25 cellular contexts compared by ENCODE assay signal in genomic region chr1:2156866-2157265, GRCh38.
"Had no signal": no experiment of that assay in that cellular context is flagged by ENCODE, and none has a peak within 500 bp of the region (broad histone marks: within the 10 kb centered on the region; RNA-seq: fewer than 3 reads in every experiment).

No MANE protein-coding gene starts in this region.

- H3K4me1 Mint-ChIP-seq: activated B cell treated with CpG ODN at 0.5 μM for 24 hours had no signal

- ATAC-seq: activated CD4-positive, CD25-positive, alpha-beta regulatory T cell treated with anti-CD3 and anti-CD28 coated beads, Interleukin-2, amount 50 U/mL, for 24 hours; activated naive CD8-positive, alpha-beta T cell treated with anti-CD3 and anti-CD28 coated beads, Interleukin-2, amount 50 U/mL, for 24 hours; activated T-cell treated with anti-CD3 and anti-CD28 coated beads, Interleukin-2, amount 50 U/mL, for 4 hours; activated T-helper 17 cell treated with anti-CD3 and anti-CD28 coated beads, Interleukin-2, amount 50 U/mL, for 72 hours; body of pancreas; esophagus mucosa; heart left ventricle had no signal

- H3K27ac Mint-ChIP-seq: activated B cell treated with CpG ODN at 0.5 μM for 24 hours; activated CD4-positive, alpha-beta memory T cell treated with anti-CD3 and anti-CD28 coated beads for 36 hours; activated naive CD4-positive, alpha-beta T cell treated with anti-CD3 and anti-CD28 coated beads for 36 hours; activated naive CD4-positive, alpha-beta T cell treated with anti-CD3 and anti-CD28 coated beads, Interleukin-2, amount 50 U/mL, for 24 hours; activated naive CD8-positive, alpha-beta T cell treated with anti-CD3 and anti-CD28 coated beads for 36 hours; activated naive CD8-positive, alpha-beta T cell treated with anti-CD3 and anti-CD28 coated beads, Interleukin-2, amount 50 U/mL, for 24 hours; activated T-helper 17 cell treated with anti-CD3 and anti-CD28 coated beads, Interleukin-2, amount 50 U/mL, for 72 hours had no signal

- H3K27me3 Mint-ChIP-seq: activated B cell treated with CpG ODN at 0.5 μM for 24 hours; activated CD4-positive, alpha-beta memory T cell treated with anti-CD3 and anti-CD28 coated beads for 36 hours; activated naive CD4-positive, alpha-beta T cell treated with anti-CD3 and anti-CD28 coated beads, Interleukin-2, amount 50 U/mL, for 24 hours; activated naive CD8-positive, alpha-beta T cell treated with anti-CD3 and anti-CD28 coated beads for 36 hours; activated naive CD8-positive, alpha-beta T cell treated with anti-CD3 and anti-CD28 coated beads, Interleukin-2, amount 50 U/mL, for 24 hours; activated T-helper 17 cell treated with anti-CD3 and anti-CD28 coated beads, Interleukin-2, amount 50 U/mL, for 72 hours had no signal

- H3K4me3 Mint-ChIP-seq: activated B cell treated with CpG ODN at 0.5 μM for 24 hours; activated CD4-positive, alpha-beta memory T cell treated with anti-CD3 and anti-CD28 coated beads for 36 hours; activated naive CD4-positive, alpha-beta T cell treated with anti-CD3 and anti-CD28 coated beads for 36 hours; activated naive CD4-positive, alpha-beta T cell treated with anti-CD3 and anti-CD28 coated beads, Interleukin-2, amount 50 U/mL, for 24 hours; activated naive CD8-positive, alpha-beta T cell treated with anti-CD3 and anti-CD28 coated beads for 36 hours; activated naive CD8-positive, alpha-beta T cell treated with anti-CD3 and anti-CD28 coated beads, Interleukin-2, amount 50 U/mL, for 24 hours; activated T-cell treated with anti-CD3 and anti-CD28 coated beads, Interleukin-2, amount 50 U/mL, for 4 hours; activated T-helper 17 cell treated with anti-CD3 and anti-CD28 coated beads, Interleukin-2, amount 50 U/mL, for 72 hours had no signal

- DNase-seq: activated B cell treated with CpG ODN at 0.5 μM for 24 hours; activated CD4-positive, alpha-beta memory T cell treated with anti-CD3 and anti-CD28 coated beads for 36 hours; activated CD4-positive, alpha-beta T cell treated with anti-CD3 and anti-CD28 coated beads for 48 hours; activated CD4-positive, alpha-beta T cell treated with anti-CD3 and anti-CD28 coated beads, Interleukin-2, amount 50 U/mL, for 1 hour; activated effector memory CD4-positive, alpha-beta T cell treated with Interleukin-2 at 50 U/mL for 16 hours; activated naive CD4-positive, alpha-beta T cell treated with anti-CD3 and anti-CD28 coated beads for 36 hours; activated naive CD8-positive, alpha-beta T cell treated with anti-CD3 and anti-CD28 coated beads for 36 hours; activated naive CD8-positive, alpha-beta T cell treated with anti-CD3 and anti-CD28 coated beads, Interleukin-2, amount 50 U/mL, for 24 hours; activated T-cell treated with anti-CD3 and anti-CD28 coated beads, Interleukin-2, amount 50 U/mL, for 4 hours; adrenal gland; amygdala; aorta; body of pancreas; caudate nucleus; cortex of kidney; dermis blood vessel endothelial cell; effector CD8-positive, alpha-beta T cell; foreskin fibroblast; heart left ventricle; hypothalamus; T-helper 2 cell had no signal

- H3K9me3 Mint-ChIP-seq: activated B cell treated with CpG ODN at 0.5 μM for 24 hours; activated CD4-positive, alpha-beta memory T cell treated with anti-CD3 and anti-CD28 coated beads for 36 hours; activated naive CD4-positive, alpha-beta T cell treated with anti-CD3 and anti-CD28 coated beads for 36 hours; activated naive CD4-positive, alpha-beta T cell treated with anti-CD3 and anti-CD28 coated beads, Interleukin-2, amount 50 U/mL, for 24 hours; activated naive CD8-positive, alpha-beta T cell treated with anti-CD3 and anti-CD28 coated beads for 36 hours; activated T-cell treated with anti-CD3 and anti-CD28 coated beads, Interleukin-2, amount 50 U/mL, for 4 hours; activated T-helper 17 cell treated with anti-CD3 and anti-CD28 coated beads, Interleukin-2, amount 50 U/mL, for 72 hours had no signal
